16 cellular contexts compared by ENCODE assay signal in the genomic region with DNA sequence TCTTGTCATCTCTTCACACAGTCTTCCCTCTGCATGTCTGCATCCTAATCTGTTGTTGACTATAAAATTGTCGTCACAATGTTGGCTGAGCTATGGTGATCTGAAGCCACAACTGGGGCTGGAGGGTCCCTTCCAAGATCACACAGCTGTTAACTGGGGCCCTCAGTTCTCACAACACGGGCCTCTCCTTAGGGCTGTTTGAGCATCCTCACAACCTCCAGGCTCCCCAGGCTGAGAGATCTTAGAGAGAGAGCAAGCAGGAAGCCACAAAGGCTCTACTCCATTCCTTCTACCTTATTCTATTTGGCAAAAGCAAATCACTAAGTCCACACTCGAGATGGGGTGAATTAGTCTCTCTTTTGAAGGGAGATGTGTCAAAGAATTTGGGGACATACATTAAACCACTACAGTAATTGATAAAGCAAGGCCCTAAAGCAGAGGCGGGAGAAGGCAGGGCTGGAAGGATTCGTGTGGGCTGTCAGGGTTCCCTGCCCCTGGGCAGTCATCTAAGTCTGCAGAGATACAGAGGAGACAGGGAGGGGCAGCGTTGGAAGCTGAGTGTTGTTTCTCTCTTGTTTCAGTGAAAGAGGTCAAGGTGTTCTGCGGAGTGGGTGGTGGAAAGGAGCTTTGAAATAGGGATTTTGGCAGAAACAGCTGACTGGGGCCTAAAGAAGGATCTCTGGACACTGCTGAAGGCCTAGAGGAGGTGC. TPM values are rescaled to one million over a fixed set of nuclear protein-coding genes. Genes with fewer than 3 reads are reported as not detected.
DNase-seq lines count a peak whose midpoint lies in the region; TF ChIP-seq lines count a peak whose summit lies in the region.
"Had no signal": no experiment of that assay in that cellular context is flagged by ENCODE, and none has a peak within 500 bp of the region (broad histone marks: within the 10 kb centered on the region; RNA-seq: fewer than 3 reads in every experiment).

No MANE protein-coding gene starts in this region.

- H3K27me3 ChIP-seq in spleen (replicated peaks in 1 of 7): no peaks in the 10 kb centered on the region
- no peaks in the 10 kb centered on the region for H3K27me3 ChIP-seq in colonic mucosa
- H3K27me3 ChIP-seq: BLaER1 treated with 17β-estradiol and CSF1 and Interleukin-3, amounts not matched to agents 10 nM and 100 nM had no signal

- TF ChIP-seq CTCF in spleen (IDR thresholded peaks at IDR 0.05 in 8 of 11, conservative IDR thresholded peaks at IDR 0.05 in 3 of 11): no peak
- TF ChIP-seq CTCF in colonic mucosa (IDR thresholded peaks at IDR 0.05): no peak

- no peaks in the 10 kb centered on the region for H3K36me3 ChIP-seq in spleen
- H3K36me3 ChIP-seq in colonic mucosa: no peaks in the 10 kb centered on the region
- H3K36me3 ChIP-seq: BLaER1 treated with 17β-estradiol and CSF1 and Interleukin-3, amounts not matched to agents 10 nM and 100 nM had no signal

- TF ChIP-seq POLR2A in spleen (IDR thresholded peaks at IDR 0.05): no peak

- H3K4me3 ChIP-seq in spleen (no peak overlapping the region), colonic mucosa (no peak overlapping the region)
- H3K4me3 ChIP-seq: BLaER1 treated with 17β-estradiol and CSF1 and Interleukin-3, amounts not matched to agents 10 nM and 100 nM; GM12878 had no signal

- H3K9ac ChIP-seq in colonic mucosa (ENCODE audit: low read depth in 2 of 2, low read length in 2 of 2): no peak overlapping the region
- H3K9ac ChIP-seq: BLaER1 treated with 17β-estradiol and CSF1 and Interleukin-3, amounts not matched to agents 10 nM and 100 nM had no signal

- no peak overlapping the region for H3K27ac ChIP-seq in spleen
- no peak overlapping the region for H3K27ac ChIP-seq in colonic mucosa
- H3K27ac ChIP-seq: BLaER1 treated with 17β-estradiol and CSF1 and Interleukin-3, amounts not matched to agents 10 nM and 100 nM had no signal

- H3K9me3 ChIP-seq in spleen (peaks cover 0 to 9% (median 5%) of the 10 kb centered on the region in 8 donors), colonic mucosa (no peaks in the 10 kb centered on the region)

- H3K4me1 ChIP-seq in spleen: no peaks in the 10 kb centered on the region
- no peaks in the 10 kb centered on the region for H3K4me1 ChIP-seq in colonic mucosa
- H3K4me1 ChIP-seq: BLaER1 treated with 17β-estradiol and CSF1 and Interleukin-3, amounts not matched to agents 10 nM and 100 nM had no signal

- 77 to 87% (median 82%) methylated on average over 7 of the region's 7 CpGs for WGBS in spleen, 5 donors

- peak; percentile 17 for DNase-seq in activated effector memory CD4-positive, alpha-beta T cell treated with anti-CD3 and anti-CD28 coated beads, Interleukin-2, amount 50 U/mL, for 16 hours
- no peak for DNase-seq in activated effector memory CD4-positive, alpha-beta T cell treated with Interleukin-2 at 50 U/mL for 16 hours
- DNase-seq in islet precursor cell (peak; percentile 42), mesenteric fat pad (ENCODE audit: low spot score) (peak; percentile 60), spleen (peak; percentile 22), NCI-H1092 (lab: John Stamatoyannopoulos, UW) (no peak), colonic mucosa (no peak)
- DNase-seq: Calu3; CD8-positive, alpha-beta T cell; DMS79 treated with DMSO at 0.1 percent for 48 hours; EL; H9 had no signal

- intact Hi-C loops in spleen (cut with DNase I; ENCODE audit: low total_unique reads) (no loop called here), colonic mucosa (cut with DNase I) (no loop called here)

RNA-seq across cellular contexts. Expression of gene MYO7B, which starts 15.9 kb away (rescaled TPM):
- total RNA-seq in mesenteric fat pad: 2.1 TPM
- 10 to 100 TPM; 32.3 to 55.7 (median 50.1) TPM for total RNA-seq in spleen
- 100 to 1,000 TPM in 2 of 3 donors, 10 to 100 TPM in 1; 76.9 to 165 (median 103) TPM for polyA plus RNA-seq in spleen
- total RNA-seq in colonic mucosa: 100 to 1,000 TPM; 159 to 218 TPM
- total RNA-seq: G401, H1, H9 had no signal
- polyA plus RNA-seq: H1 had no signal

RNA-seq across cellular contexts. Expression of gene IWS1, which starts 25.1 kb away (rescaled TPM):
- total RNA-seq in mesenteric fat pad (39.1 TPM), spleen (10 to 100 TPM; 40.5 to 59.7 (median 44.3) TPM), colonic mucosa (10 to 100 TPM; 32.4 to 37.8 TPM)
- polyA plus RNA-seq in spleen: 10 to 100 TPM; 18.8 to 28.1 (median 22.0) TPM

Comparison
In these comparisons a context has a peak if more than half of its experiments do, and no peak if none do; other contexts are left out.
1. DNase-seq: peak in activated effector memory CD4-positive, alpha-beta T cell treated with anti-CD3 and anti-CD28 coated beads, Interleukin-2, amount 50 U/mL, for 16 hours (single experiment), islet precursor cell (single experiment), mesenteric fat pad (single experiment) and spleen (single experiment); none in activated effector memory CD4-positive, alpha-beta T cell treated with Interleukin-2 at 50 U/mL for 16 hours (single experiment), NCI-H1092 (single experiment) and colonic mucosa (single experiment).
2. RNA of gene MYO7B, which starts 15.9 kb away (total RNA-seq): 159 to 218 TPM in colonic mucosa and 32.3 to 55.7 TPM in spleen; 2.1 TPM in mesenteric fat pad (single experiment); every median in the first group is over 10 times any median in the second.